ENCODE assay signal across 27 cellular contexts in the genomic region with DNA sequence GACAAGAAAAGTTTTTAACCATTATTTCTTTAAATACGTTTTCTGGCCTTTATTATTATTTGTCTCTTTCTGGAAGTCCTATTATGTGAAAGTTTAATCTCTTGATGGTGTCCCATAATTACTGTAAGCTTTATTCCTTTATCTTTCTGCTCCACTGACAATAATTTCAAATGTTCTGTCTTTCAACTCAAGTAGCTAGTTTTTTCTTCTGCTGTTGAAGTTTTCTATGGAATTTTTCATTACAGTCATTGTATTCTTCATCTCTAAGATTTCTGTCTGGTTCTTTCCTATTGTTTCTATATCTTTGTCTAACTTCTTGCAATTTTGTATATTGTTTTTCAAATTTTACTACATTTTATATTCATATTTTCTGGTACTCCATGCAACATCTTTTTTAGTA.
"Had no signal": no experiment of that assay in that cellular context is flagged by ENCODE, and none has a peak within 500 bp of the region (broad histone marks: within the 10 kb centered on the region; RNA-seq: fewer than 3 reads in every experiment).

No MANE protein-coding gene starts in this region.

- H3K9me3 ChIP-seq: testis, thyroid gland, transverse colon had no signal

- H3K27me3 Mint-ChIP-seq: naive thymus-derived CD4-positive, alpha-beta T cell; natural killer cell treated with Interleukin-12 subunit alpha and Interleukin-12 subunit beta and Interleukin-15 and Interleukin-18, amount 100 ng/mL, for 72 hours; progenitor cell of endocrine pancreas; stimulated activated naive B cell treated with anti-CD40 and anti-IgM and Interleukin-4, amounts not matched to agents 10 μg/mL and 1 μg/mL and 100 μg/mL, for 72 hours had no signal

- ATAC-seq: left colon; naive thymus-derived CD4-positive, alpha-beta T cell; natural killer cell treated with Interleukin-12 subunit alpha and Interleukin-12 subunit beta and Interleukin-15 and Interleukin-18, amount 100 ng/mL, for 72 hours; sciatic nerve; stimulated activated naive B cell treated with anti-CD40 and anti-IgM and Interleukin-4, amounts not matched to agents 10 μg/mL and 1 μg/mL and 100 μg/mL, for 72 hours; stimulated activated naive CD8-positive, alpha-beta T cell treated with anti-CD3 and anti-CD28 coated beads, Interleukin-15, Interleukin-2, amounts not matched to agents 100 U/mL and 50 U/mL, for 24 hours had no signal

- H3K4me1 Mint-ChIP-seq: immature natural killer cell; naive thymus-derived CD4-positive, alpha-beta T cell; stimulated activated naive B cell treated with anti-CD40 and anti-IgM and Interleukin-4, amounts not matched to agents 10 μg/mL and 1 μg/mL and 100 μg/mL, for 72 hours had no signal

- H3K4me3 Mint-ChIP-seq: immature natural killer cell; mesothelial cell of epicardium; naive thymus-derived CD4-positive, alpha-beta T cell; natural killer cell treated with Interleukin-12 subunit alpha and Interleukin-12 subunit beta and Interleukin-15 and Interleukin-18, amount 100 ng/mL, for 72 hours; stimulated activated naive B cell treated with anti-CD40 and anti-IgM and Interleukin-4, amounts not matched to agents 10 μg/mL and 1 μg/mL and 100 μg/mL, for 72 hours had no signal

- H3K4me1 ChIP-seq: left ventricle myocardium inferior, right atrium auricular region, stomach, testis, thyroid gland, transverse colon, upper lobe of left lung had no signal

- H3K36me3 ChIP-seq: left ventricle myocardium inferior, ovary, right atrium auricular region, stomach, thyroid gland, transverse colon, upper lobe of left lung had no signal

- H3K4me3 ChIP-seq: left ventricle myocardium inferior, lung, ovary, right atrium auricular region, skin epidermis, stomach, testis, thyroid gland, transverse colon, upper lobe of left lung had no signal

- H3K27ac Mint-ChIP-seq: immature natural killer cell; mesothelial cell of epicardium; naive thymus-derived CD4-positive, alpha-beta T cell; natural killer cell treated with Interleukin-12 subunit alpha and Interleukin-12 subunit beta and Interleukin-15 and Interleukin-18, amount 100 ng/mL, for 72 hours; progenitor cell of endocrine pancreas; stimulated activated naive B cell treated with anti-CD40 and anti-IgM and Interleukin-4, amounts not matched to agents 10 μg/mL and 1 μg/mL and 100 μg/mL, for 72 hours had no signal

- DNase-seq: hypothalamus; immature natural killer cell; kidney; left colon; left ventricle myocardium inferior; mesendoderm; naive thymus-derived CD4-positive, alpha-beta T cell; ovary; stimulated activated CD4-positive, alpha-beta T cell treated with anti-CD3 and anti-CD28 coated beads, Interleukin-12 subunit alpha, Interleukin-12 subunit beta, amount 100 ng/mL, for 4 hours; stimulated activated CD4-positive, alpha-beta T cell treated with anti-CD3 and anti-CD28 coated beads, Interleukin-15, amount 100 ng/mL, for 24 hours; stimulated activated CD4-positive, alpha-beta T cell treated with anti-CD3 and anti-CD28 coated beads, Interleukin-2, amount 100 ng/mL, for 24 hours; stimulated activated CD4-positive, alpha-beta T cell treated with anti-CD3 and anti-CD28 coated beads, Interleukin-4, amount 100 ng/mL, for 1 hour; stimulated activated naive B cell treated with anti-CD40 and anti-IgM and Interleukin-4, amounts not matched to agents 10 μg/mL and 1 μg/mL and 100 μg/mL, for 72 hours; stimulated activated naive CD8-positive, alpha-beta T cell treated with anti-CD3 and anti-CD28 coated beads, Interleukin-15, Interleukin-2, amounts not matched to agents 100 U/mL and 50 U/mL, for 24 hours; stomach; testis; thyroid gland; transverse colon; upper lobe of left lung had no signal

- H3K27me3 ChIP-seq: ovary, right atrium auricular region, stomach, testis, thyroid gland, transverse colon, upper lobe of left lung had no signal

- H3K27ac ChIP-seq: left ventricle myocardium inferior, ovary, right atrium auricular region, skin epidermis, stomach, testis, thyroid gland, transverse colon, upper lobe of left lung had no signal

- FAIRE-seq: islet of Langerhans, kidney had no signal

- H3K36me3 Mint-ChIP-seq: natural killer cell treated with Interleukin-12 subunit alpha and Interleukin-12 subunit beta and Interleukin-15 and Interleukin-18, amount 100 ng/mL, for 72 hours had no signal
